ENCODE assay signal across 15 cellular contexts in the genomic region with DNA sequence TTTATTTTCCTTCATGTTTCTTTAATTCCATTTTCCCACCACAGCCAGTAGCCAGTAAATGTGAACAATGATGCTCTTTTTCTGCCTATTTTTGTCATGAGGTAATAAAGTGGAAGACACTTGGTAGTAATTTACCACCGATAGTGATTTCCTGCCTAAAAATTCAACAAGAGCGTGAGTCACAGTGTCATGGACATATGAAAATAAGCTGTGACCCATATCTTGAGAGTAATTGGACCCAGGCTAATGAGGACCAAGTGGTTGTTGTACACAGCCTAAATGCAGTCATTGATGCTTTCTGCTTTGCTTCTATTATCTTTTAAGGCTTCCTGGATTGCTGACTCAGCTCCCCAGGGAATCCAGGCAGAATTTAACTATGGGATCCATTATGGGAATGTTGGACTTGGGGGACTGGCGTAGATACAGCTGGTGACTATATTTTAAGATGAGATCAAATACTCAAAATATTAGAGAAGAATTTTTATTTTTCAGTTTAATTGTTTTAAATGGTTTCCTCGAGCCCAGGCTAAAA.
DNase-seq lines count a peak whose midpoint lies in the region; ATAC-seq and TF ChIP-seq lines count a peak whose summit lies in the region.
"Had no signal": no experiment of that assay in that cellular context is flagged by ENCODE, and none has a peak within 500 bp of the region (broad histone marks: within the 10 kb centered on the region; RNA-seq: fewer than 3 reads in every experiment).

No MANE protein-coding gene starts in this region.

- no peak overlapping the region for H3K4me3 Mint-ChIP-seq in activated CD8-positive, alpha-beta T cell treated with anti-CD3 and anti-CD28 coated beads for 36 hours
- H3K4me3 Mint-ChIP-seq: IgD-negative memory B cell had no signal

- H2AFZ ChIP-seq in neural cell (ENCODE audit: low read depth, low read length), result no peak overlapping the region

- CTCF ChIA-PET in activated CD8-positive, alpha-beta T cell treated with anti-CD3 and anti-CD28 coated beads for 36 hours (lab: Charles Lee), result no interaction called here

- peak; percentile 57 for DNase-seq in HFF-Myc (ENCODE audit: extremely low read depth, low read depth)
- peak; percentile 98 for DNase-seq in NCI-H69 (lab: John Stamatoyannopoulos, UW)
- peak; percentile 4 for DNase-seq in astrocyte of the spinal cord (ENCODE audit: low read depth, low spot score)
- no peak for DNase-seq in activated CD8-positive, alpha-beta T cell treated with anti-CD3 and anti-CD28 coated beads for 36 hours
- DNase-seq in suprapubic skin (ENCODE audit: low spot score in 2 of 2), result no peak
- DNase-seq: DMS 273 treated with DMSO at 0.1 percent for 48 hours, HCEC 1CT, NCI-H1436 treated with DMSO at 0.1 percent for 48 hours, NCI-H2081, NCI-H446, SIG-M5 had no signal

- WGBS in suprapubic skin, result 59% methylated on average over 4 of the region's 4 CpGs

- no peaks in the 10 kb centered on the region for H3K9me3 ChIP-seq in neural cell (ENCODE audit: low read length)
- no peaks in the 10 kb centered on the region for H3K9me3 ChIP-seq in suprapubic skin

- no peak overlapping the region for H3K4me2 ChIP-seq in neural cell (ENCODE audit: low read length)
- H3K4me2 ChIP-seq: BLaER1 had no signal

- POLR2A ChIA-PET in activated CD8-positive, alpha-beta T cell treated with anti-CD3 and anti-CD28 coated beads for 36 hours (lab: Charles Lee), result no interaction called here

- H3K27me3 Mint-ChIP-seq in activated CD8-positive, alpha-beta T cell treated with anti-CD3 and anti-CD28 coated beads for 36 hours, result no peaks in the 10 kb centered on the region
- H3K27me3 Mint-ChIP-seq: IgD-negative memory B cell had no signal

- no peak overlapping the region for H3K4me3 ChIP-seq in HFF-Myc (replicated peaks; ENCODE audit: low read depth, low read length)
- H3K4me3 ChIP-seq in astrocyte of the spinal cord (ENCODE audit: low read depth, low read length), result no peak overlapping the region
- H3K4me3 ChIP-seq in neural cell (ENCODE audit: low read length), result no peak overlapping the region
- no peak overlapping the region for H3K4me3 ChIP-seq in suprapubic skin
- H3K4me3 ChIP-seq: BLaER1 had no signal

- no peak overlapping the region for H3K27ac Mint-ChIP-seq in activated CD8-positive, alpha-beta T cell treated with anti-CD3 and anti-CD28 coated beads for 36 hours
- H3K27ac Mint-ChIP-seq: IgD-negative memory B cell had no signal

- no peaks in the 10 kb centered on the region for H3K36me3 ChIP-seq in neural cell (ENCODE audit: insufficient read depth, low read length)
- no peaks in the 10 kb centered on the region for H3K36me3 ChIP-seq in suprapubic skin
- H3K36me3 ChIP-seq: BLaER1 had no signal

- TF ChIP-seq CTCF in HFF-Myc (IDR thresholded peaks at IDR 0.05; ENCODE audit: low read depth, low read length, missing control alignments), result no peak
- no peak for TF ChIP-seq CTCF in astrocyte of the spinal cord (IDR thresholded peaks at IDR 0.05; ENCODE audit: low read depth, low read length)
- TF ChIP-seq CTCF in neural cell (IDR thresholded peaks at IDR 0.05; ENCODE audit: poor library complexity, severe bottlenecking), result no peak
- TF ChIP-seq CTCF in activated CD8-positive, alpha-beta T cell treated with anti-CD3 and anti-CD28 coated beads for 36 hours (IDR thresholded peaks at IDR 0.05), result no peak
- no peak for TF ChIP-seq CTCF in suprapubic skin (IDR thresholded peaks at IDR 0.05)

- no peaks in the 10 kb centered on the region for H3K36me3 Mint-ChIP-seq in activated CD8-positive, alpha-beta T cell treated with anti-CD3 and anti-CD28 coated beads for 36 hours (ENCODE audit: low read depth)
- H3K36me3 Mint-ChIP-seq: IgD-negative memory B cell had no signal

- no peak for TF ChIP-seq EP300 in neural cell (conservative IDR thresholded peaks at IDR 0.05; ENCODE audit: poor library complexity, severe bottlenecking)
- TF ChIP-seq EP300 in suprapubic skin (IDR thresholded peaks at IDR 0.05), result no peak

- no peaks in the 10 kb centered on the region for H3K4me1 ChIP-seq in suprapubic skin
- H3K4me1 ChIP-seq: BLaER1 had no signal

- intact Hi-C loops in activated CD8-positive, alpha-beta T cell treated with anti-CD3 and anti-CD28 coated beads for 36 hours (cut with micrococcal nuclease), result no loop called here

- no peak overlapping the region for H3K9ac ChIP-seq in neural cell (ENCODE audit: low read length)
- H3K9ac ChIP-seq: BLaER1 had no signal

- no peak for TF ChIP-seq POLR2A in suprapubic skin (IDR thresholded peaks at IDR 0.05)

- TF ChIP-seq RAD21 in neural cell (conservative IDR thresholded peaks at IDR 0.05), result no peak

- H3K9me3 Mint-ChIP-seq in activated CD8-positive, alpha-beta T cell treated with anti-CD3 and anti-CD28 coated beads for 36 hours, result no peaks in the 10 kb centered on the region

- H3K79me2 ChIP-seq in neural cell (replicated peaks; ENCODE audit: insufficient read depth, low read length), result no peaks in the 10 kb centered on the region

- peak overlapping the region; percentile 24 for H3K27ac ChIP-seq in neural cell (ENCODE audit: low read length)
- no peak overlapping the region for H3K27ac ChIP-seq in suprapubic skin
- H3K27ac ChIP-seq: BLaER1 had no signal

- H3K27me3 ChIP-seq in neural cell (ENCODE audit: insufficient read depth, low read depth, low read length), result no peaks in the 10 kb centered on the region
- no peaks in the 10 kb centered on the region for H3K27me3 ChIP-seq in suprapubic skin
- H3K27me3 ChIP-seq: BLaER1 had no signal

- in situ Hi-C loops in astrocyte of the spinal cord (cut with HindIII; ENCODE audit: low sequenced_read_pairs), result no loop called here

- no peaks in the 10 kb centered on the region for H4K20me1 ChIP-seq in neural cell (ENCODE audit: insufficient read depth)
- H4K20me1 ChIP-seq: BLaER1 had no signal

- no peaks in the 10 kb centered on the region for H3K4me1 Mint-ChIP-seq in activated CD8-positive, alpha-beta T cell treated with anti-CD3 and anti-CD28 coated beads for 36 hours (ENCODE audit: low read depth)
- H3K4me1 Mint-ChIP-seq: IgD-negative memory B cell had no signal

- ATAC-seq in activated CD8-positive, alpha-beta T cell treated with anti-CD3 and anti-CD28 coated beads for 36 hours, result no peak
- ATAC-seq in GM18519 (IDR thresholded peaks at IDR 0.05; ENCODE audit: low FRiP score, unreplicated experiment), result no peak

- H3F3A ChIP-seq in neural cell (ENCODE audit: insufficient read depth, low read length, poor library complexity, severe bottlenecking), result no peaks in the 10 kb centered on the region

- no peaks in the 10 kb centered on the region for H3K9me2 ChIP-seq in neural cell (ENCODE audit: insufficient read depth, low read length)

TF ChIP-seq in neural cell, 6 proteins besides CTCF, POLR2A, EP300 and RAD21:
- TF ChIP-seq TAF1 (IDR thresholded peaks at IDR 0.05; ENCODE audit: low read depth) (no peak), POLR2AphosphoS5 (IDR thresholded peaks at IDR 0.05) (no peak), SMC3 (conservative IDR thresholded peaks at IDR 0.05; ENCODE audit: poor library complexity) (no peak), EZH2 (IDR thresholded peaks at IDR 0.05; ENCODE audit: borderline replicate concordance, insufficient read depth, low read length, poor library complexity, severe bottlenecking) (no peak), MXI1 (conservative IDR thresholded peaks at IDR 0.05; ENCODE audit: poor library complexity, severe bottlenecking) (no peak)
- TF ChIP-seq, protein P1, sequence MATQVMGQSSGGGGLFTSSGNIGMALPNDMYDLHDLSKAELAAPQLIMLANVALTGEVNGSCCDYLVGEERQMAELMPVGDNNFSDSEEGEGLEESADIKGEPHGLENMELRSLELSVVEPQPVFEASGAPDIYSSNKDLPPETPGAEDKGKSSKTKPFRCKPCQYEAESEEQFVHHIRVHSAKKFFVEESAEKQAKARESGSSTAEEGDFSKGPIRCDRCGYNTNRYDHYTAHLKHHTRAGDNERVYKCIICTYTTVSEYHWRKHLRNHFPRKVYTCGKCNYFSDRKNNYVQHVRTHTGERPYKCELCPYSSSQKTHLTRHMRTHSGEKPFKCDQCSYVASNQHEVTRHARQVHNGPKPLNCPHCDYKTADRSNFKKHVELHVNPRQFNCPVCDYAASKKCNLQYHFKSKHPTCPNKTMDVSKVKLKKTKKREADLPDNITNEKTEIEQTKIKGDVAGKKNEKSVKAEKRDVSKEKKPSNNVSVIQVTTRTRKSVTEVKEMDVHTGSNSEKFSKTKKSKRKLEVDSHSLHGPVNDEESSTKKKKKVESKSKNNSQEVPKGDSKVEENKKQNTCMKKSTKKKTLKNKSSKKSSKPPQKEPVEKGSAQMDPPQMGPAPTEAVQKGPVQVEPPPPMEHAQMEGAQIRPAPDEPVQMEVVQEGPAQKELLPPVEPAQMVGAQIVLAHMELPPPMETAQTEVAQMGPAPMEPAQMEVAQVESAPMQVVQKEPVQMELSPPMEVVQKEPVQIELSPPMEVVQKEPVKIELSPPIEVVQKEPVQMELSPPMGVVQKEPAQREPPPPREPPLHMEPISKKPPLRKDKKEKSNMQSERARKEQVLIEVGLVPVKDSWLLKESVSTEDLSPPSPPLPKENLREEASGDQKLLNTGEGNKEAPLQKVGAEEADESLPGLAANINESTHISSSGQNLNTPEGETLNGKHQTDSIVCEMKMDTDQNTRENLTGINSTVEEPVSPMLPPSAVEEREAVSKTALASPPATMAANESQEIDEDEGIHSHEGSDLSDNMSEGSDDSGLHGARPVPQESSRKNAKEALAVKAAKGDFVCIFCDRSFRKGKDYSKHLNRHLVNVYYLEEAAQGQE (IDR thresholded peaks at IDR 0.05; ENCODE audit: borderline replicate concordance), result no peak

Comparison
In these comparisons a context has a peak if more than half of its experiments do, and no peak if none do; other contexts are left out.
1. DNase-seq: peak in HFF-Myc (single experiment), NCI-H69 (single experiment) and astrocyte of the spinal cord (single experiment); none in activated CD8-positive, alpha-beta T cell treated with anti-CD3 and anti-CD28 coated beads for 36 hours (single experiment) and suprapubic skin (0 of 2).